28 cellular contexts compared by ENCODE assay signal in genomic region chr4:116537828-116538227, GRCh38.
"Had no signal": no experiment of that assay in that cellular context is flagged by ENCODE, and none has a peak within 500 bp of the region (broad histone marks: within the 10 kb centered on the region; RNA-seq: fewer than 3 reads in every experiment).

No MANE protein-coding gene starts in this region.

- DNase-seq: naive thymus-derived CD8-positive, alpha-beta T cell; nephron progenitor cell; nucleus accumbens; pancreas; right cardiac atrium; right lobe of liver; sigmoid colon; small intestine; stimulated activated CD4-positive, alpha-beta T cell treated with anti-CD3 and anti-CD28 coated beads, Interleukin-15, amount 100 ng/mL, for 24 hours; stimulated activated CD4-positive, alpha-beta T cell treated with anti-CD3 and anti-CD28 coated beads, Interleukin-2, amount 100 ng/mL, for 24 hours; stimulated activated CD4-positive, alpha-beta T cell treated with anti-CD3 and anti-CD28 coated beads, Interleukin-2, amount 100 ng/mL, for 48 hours; stimulated activated CD4-positive, alpha-beta T cell treated with anti-CD3 and anti-CD28 coated beads, Interleukin-4, amount 100 ng/mL, for 24 hours; stimulated activated naive B cell treated with anti-CD40 and anti-IgM and Interleukin-4, amounts not matched to agents 10 μg/mL and 1 μg/mL and 100 μg/mL, for 72 hours; stimulated activated naive CD8-positive, alpha-beta T cell treated with anti-CD3 and anti-CD28 coated beads, Interleukin-15, amount 100 ng/mL, for 72 hours; stimulated activated naive CD8-positive, alpha-beta T cell treated with anti-CD3 and anti-CD28 coated beads, Interleukin-15, Interleukin-2, amounts not matched to agents 100 U/mL and 50 U/mL, for 24 hours; substantia nigra; testis; tibial artery; transverse colon; upper lobe of right lung; uterus had no signal

- H3K27ac ChIP-seq: neutrophil, pancreas, prostate gland, right lobe of liver, sigmoid colon, suprapubic skin, testis, tibial artery, transverse colon, upper lobe of right lung, uterus had no signal

- H3K36me3 Mint-ChIP-seq: naive thymus-derived CD8-positive, alpha-beta T cell; natural killer cell treated with Interleukin-12 subunit alpha and Interleukin-12 subunit beta and Interleukin-15 and Interleukin-18, amount 100 ng/mL, for 72 hours; stimulated activated effector memory CD8-positive, alpha-beta T cell treated with anti-CD3 and anti-CD28 coated beads, Interleukin-12 subunit alpha, Interleukin-12 subunit beta, amount 100 ng/mL, for 72 hours; stimulated activated naive B cell treated with anti-CD40 and anti-IgM and Interleukin-4, amounts not matched to agents 10 μg/mL and 1 μg/mL and 100 μg/mL, for 72 hours; type B pancreatic cell had no signal

- H3K36me3 ChIP-seq: neutrophil, pancreas, prostate gland, right lobe of liver, sigmoid colon, suprapubic skin, tibial artery, transverse colon, upper lobe of right lung, uterus had no signal

- H3K4me1 Mint-ChIP-seq: naive thymus-derived CD8-positive, alpha-beta T cell; nephron progenitor cell; neural crest cell; stimulated activated effector memory CD8-positive, alpha-beta T cell treated with anti-CD3 and anti-CD28 coated beads, Interleukin-12 subunit alpha, Interleukin-12 subunit beta, amount 100 ng/mL, for 72 hours; stimulated activated naive B cell treated with anti-CD40 and anti-IgM and Interleukin-4, amounts not matched to agents 10 μg/mL and 1 μg/mL and 100 μg/mL, for 72 hours; stimulated activated naive CD8-positive, alpha-beta T cell treated with anti-CD3 and anti-CD28 coated beads, Interleukin-15, amount 100 ng/mL, for 72 hours had no signal

- H3K27me3 ChIP-seq: neutrophil, pancreas, right lobe of liver, sigmoid colon, suprapubic skin, testis, tibial artery, transverse colon, upper lobe of right lung, uterus had no signal

- H3K4me3 Mint-ChIP-seq: naive thymus-derived CD8-positive, alpha-beta T cell; natural killer cell treated with Interleukin-12 subunit alpha and Interleukin-12 subunit beta and Interleukin-15 and Interleukin-18, amount 100 ng/mL, for 72 hours; nephron progenitor cell; neural crest cell; stimulated activated effector memory CD8-positive, alpha-beta T cell treated with anti-CD3 and anti-CD28 coated beads, Interleukin-12 subunit alpha, Interleukin-12 subunit beta, amount 100 ng/mL, for 72 hours; stimulated activated naive B cell treated with anti-CD40 and anti-IgM and Interleukin-4, amounts not matched to agents 10 μg/mL and 1 μg/mL and 100 μg/mL, for 72 hours; stimulated activated naive CD8-positive, alpha-beta T cell treated with anti-CD3 and anti-CD28 coated beads, Interleukin-15, amount 100 ng/mL, for 72 hours; type B pancreatic cell had no signal

- H3K9me3 Mint-ChIP-seq: nephron progenitor cell, neural crest cell, type B pancreatic cell had no signal

- H3K27me3 Mint-ChIP-seq: naive thymus-derived CD8-positive, alpha-beta T cell; natural killer cell treated with Interleukin-12 subunit alpha and Interleukin-12 subunit beta and Interleukin-15 and Interleukin-18, amount 100 ng/mL, for 72 hours; stimulated activated naive B cell treated with anti-CD40 and anti-IgM and Interleukin-4, amounts not matched to agents 10 μg/mL and 1 μg/mL and 100 μg/mL, for 72 hours; stimulated activated naive CD8-positive, alpha-beta T cell treated with anti-CD3 and anti-CD28 coated beads, Interleukin-15, amount 100 ng/mL, for 72 hours; type B pancreatic cell had no signal

- H3K4me3 ChIP-seq: pancreas, prostate gland, right lobe of liver, sigmoid colon, suprapubic skin, testis, tibial artery, transverse colon, upper lobe of right lung, uterus had no signal

- H3K27ac Mint-ChIP-seq: naive thymus-derived CD8-positive, alpha-beta T cell; natural killer cell treated with Interleukin-12 subunit alpha and Interleukin-12 subunit beta and Interleukin-15 and Interleukin-18, amount 100 ng/mL, for 72 hours; nephron progenitor cell; stimulated activated effector memory CD8-positive, alpha-beta T cell treated with anti-CD3 and anti-CD28 coated beads, Interleukin-12 subunit alpha, Interleukin-12 subunit beta, amount 100 ng/mL, for 72 hours; stimulated activated naive B cell treated with anti-CD40 and anti-IgM and Interleukin-4, amounts not matched to agents 10 μg/mL and 1 μg/mL and 100 μg/mL, for 72 hours; stimulated activated naive CD8-positive, alpha-beta T cell treated with anti-CD3 and anti-CD28 coated beads, Interleukin-15, amount 100 ng/mL, for 72 hours; type B pancreatic cell had no signal

- H3K4me1 ChIP-seq: pancreas, prostate gland, right lobe of liver, sigmoid colon, suprapubic skin, testis, tibial artery, transverse colon, upper lobe of right lung, uterus had no signal

- ATAC-seq: naive thymus-derived CD8-positive, alpha-beta T cell; natural killer cell treated with Interleukin-12 subunit alpha and Interleukin-12 subunit beta and Interleukin-15 and Interleukin-18, amount 100 ng/mL, for 72 hours; pancreas; right cardiac atrium; right lobe of liver; stimulated activated effector memory CD8-positive, alpha-beta T cell treated with anti-CD3 and anti-CD28 coated beads, Interleukin-12 subunit alpha, Interleukin-12 subunit beta, amount 100 ng/mL, for 72 hours; stimulated activated naive B cell treated with anti-CD40 and anti-IgM and Interleukin-4, amounts not matched to agents 10 μg/mL and 1 μg/mL and 100 μg/mL, for 72 hours; stimulated activated naive CD8-positive, alpha-beta T cell treated with anti-CD3 and anti-CD28 coated beads, Interleukin-15, amount 100 ng/mL, for 72 hours; stimulated activated naive CD8-positive, alpha-beta T cell treated with anti-CD3 and anti-CD28 coated beads, Interleukin-15, Interleukin-2, amounts not matched to agents 100 U/mL and 50 U/mL, for 24 hours; upper lobe of right lung had no signal
